In the genomic region with DNA sequence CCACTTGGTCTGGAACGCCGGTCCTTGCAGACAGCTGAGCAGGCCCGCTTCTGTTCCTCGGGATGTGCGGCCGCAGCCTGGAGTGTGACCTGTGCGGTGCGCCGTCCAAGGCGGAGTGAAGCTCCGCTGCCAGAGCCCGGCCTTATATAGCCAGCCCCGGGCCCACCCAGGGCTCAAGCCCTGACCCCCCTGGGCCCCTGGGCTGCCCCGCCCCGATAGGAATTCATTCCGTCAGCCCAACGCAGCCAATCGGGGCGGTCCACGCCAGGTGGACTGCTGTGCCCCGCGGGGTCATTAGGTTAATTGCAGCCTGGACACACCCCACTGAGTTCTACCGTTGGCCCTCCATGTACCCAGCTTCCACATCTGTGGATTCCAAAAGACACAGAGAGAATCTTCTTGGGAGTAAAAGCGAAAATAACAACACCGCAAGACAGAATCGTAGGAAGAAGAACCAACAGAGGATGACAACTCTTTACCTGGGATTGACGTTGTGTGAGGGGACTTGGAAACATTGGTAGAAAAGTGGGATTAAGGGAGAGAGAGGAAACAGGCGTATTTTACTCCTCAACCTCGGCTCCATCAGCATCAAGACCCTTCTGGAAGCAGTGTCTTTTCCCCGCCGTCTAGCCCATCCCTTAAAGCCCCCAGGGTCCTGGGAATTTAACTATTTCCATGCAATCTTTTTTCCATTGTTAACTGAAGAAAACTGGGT, we compare ENCODE assay signal across 8 cellular contexts. TPM values are rescaled to one million over a fixed set of nuclear protein-coding genes. Genes with fewer than 3 reads are reported as not detected.
DNase-seq lines count a peak whose midpoint lies in the region; ATAC-seq, FAIRE-seq and TF ChIP-seq lines count a peak whose summit lies in the region.
"Not testable (repeated sequence)": the region's sequence is repeated elsewhere in the genome, so short reads cannot be mapped to it uniquely, and the experiment has no call there.

No MANE protein-coding gene starts in this region.

- not testable (repeated sequence) for H3K27ac Mint-ChIP-seq in CD4-positive, CD25-positive, alpha-beta regulatory T cell; activated naive CD4-positive, alpha-beta T cell treated with anti-CD3 and anti-CD28 coated beads, Interleukin-2, amount 50 U/mL, for 72 hours; natural killer cell treated with Interleukin-12 subunit alpha and Interleukin-12 subunit beta and Interleukin-15 and Interleukin-18, amount 100 ng/mL, for 72 hours; stimulated activated memory B cell treated with anti-CD40 and anti-IgM and Interleukin-4, amounts not matched to agents 10 μg/mL and 1 μg/mL and 100 μg/mL, for 72 hours

- not testable (repeated sequence) for H3K9ac ChIP-seq in HepG2 (ENCODE audit: insufficient read depth, low read depth, low read length)

- H3K36me3 ChIP-seq in CD4-positive, CD25-positive, alpha-beta regulatory T cell (ENCODE audit: control insufficient read depth, insufficient read depth, low read length); RWPE2 (ENCODE audit: low read depth); HepG2 (replicated peaks in 1 of 2; ENCODE audit: control insufficient read depth in 1 of 2, insufficient read depth in 2 of 2, low read length in 2 of 2): not testable (repeated sequence)

- H3K27me3 ChIP-seq in CD4-positive, CD25-positive, alpha-beta regulatory T cell (ENCODE audit: control insufficient read depth, insufficient read depth, low read length); RWPE2 (ENCODE audit: insufficient read depth, poor library complexity, severe bottlenecking); HepG2 (ENCODE audit: control insufficient read depth in 1 of 2, insufficient read depth in 2 of 2, low read length in 2 of 2): not testable (repeated sequence)

- not testable (repeated sequence) for FAIRE-seq in HepG2 (lab: Jason Lieb, UNC)

- TF ChIP-seq POLR2A in HepG2 (IDR thresholded peaks at IDR 0.05; ENCODE audit: insufficient read depth in 1 of 2, low read depth in 2 of 2, low read length in 2 of 2), result not testable (repeated sequence)

- WGBS in HepG2 (ENCODE audit: low lambda C conversion rate), result 57% methylated on average over 8 of the region's 31 CpGs

- H3K4me1 ChIP-seq in CD4-positive, CD25-positive, alpha-beta regulatory T cell (ENCODE audit: control insufficient read depth, insufficient read depth, low read length, poor library complexity, severe bottlenecking); RWPE2 (ENCODE audit: insufficient read depth, poor library complexity, severe bottlenecking); HepG2 (ENCODE audit: insufficient read depth, low read length): not testable (repeated sequence)

- not testable (repeated sequence) for H3K9me3 Mint-ChIP-seq in CD4-positive, CD25-positive, alpha-beta regulatory T cell; stimulated activated memory B cell treated with anti-CD40 and anti-IgM and Interleukin-4, amounts not matched to agents 10 μg/mL and 1 μg/mL and 100 μg/mL, for 72 hours
- H3K9me3 Mint-ChIP-seq in activated naive CD4-positive, alpha-beta T cell treated with anti-CD3 and anti-CD28 coated beads, Interleukin-2, amount 50 U/mL, for 72 hours, result peaks cover 0 to 12% of the 10 kb centered on the region in 2 donors
- peaks cover 15% of the 10 kb centered on the region for H3K9me3 Mint-ChIP-seq in natural killer cell treated with Interleukin-12 subunit alpha and Interleukin-12 subunit beta and Interleukin-15 and Interleukin-18, amount 100 ng/mL, for 72 hours

- not testable (repeated sequence) for TF ChIP-seq EP300 in HepG2 (IDR thresholded peaks at IDR 0.05; ENCODE audit: low read depth in 2 of 2, low read length in 2 of 2); HepG2 (CRISPR knock-in tag; IDR thresholded peaks at IDR 0.05; ENCODE audit: borderline replicate concordance)

- not testable (repeated sequence) for H2AFZ ChIP-seq in HepG2 (ENCODE audit: low read length)

- not testable (repeated sequence) for H3K27me3 Mint-ChIP-seq in CD4-positive, CD25-positive, alpha-beta regulatory T cell; natural killer cell treated with Interleukin-12 subunit alpha and Interleukin-12 subunit beta and Interleukin-15 and Interleukin-18, amount 100 ng/mL, for 72 hours; stimulated activated memory B cell treated with anti-CD40 and anti-IgM and Interleukin-4, amounts not matched to agents 10 μg/mL and 1 μg/mL and 100 μg/mL, for 72 hours

- H3K79me2 ChIP-seq in HepG2 (ENCODE audit: insufficient read depth, low read length), result not testable (repeated sequence)

- not testable (repeated sequence) for H3K4me3 ChIP-seq in CD4-positive, CD25-positive, alpha-beta regulatory T cell (ENCODE audit: low read depth, low read length); RWPE2 (ENCODE audit: severe bottlenecking); HepG2 (replicated peaks in 1 of 3; ENCODE audit: insufficient read depth in 1 of 3, low read depth in 2 of 3, low read length in 3 of 3)

- POLR2A ChIA-PET in HepG2 (lab: Yijun Ruan, JAX), result not testable (repeated sequence)

- TF ChIP-seq RAD21 in HepG2 (CRISPR knock-in tag; IDR thresholded peaks at IDR 0.05), result not testable (repeated sequence)

- H3K36me3 Mint-ChIP-seq in CD4-positive, CD25-positive, alpha-beta regulatory T cell; activated naive CD4-positive, alpha-beta T cell treated with anti-CD3 and anti-CD28 coated beads, Interleukin-2, amount 50 U/mL, for 72 hours; natural killer cell treated with Interleukin-12 subunit alpha and Interleukin-12 subunit beta and Interleukin-15 and Interleukin-18, amount 100 ng/mL, for 72 hours: not testable (repeated sequence)
- peaks cover 10% of the 10 kb centered on the region for H3K36me3 Mint-ChIP-seq in stimulated activated memory B cell treated with anti-CD40 and anti-IgM and Interleukin-4, amounts not matched to agents 10 μg/mL and 1 μg/mL and 100 μg/mL, for 72 hours

- not testable (repeated sequence) for H3K4me1 Mint-ChIP-seq in CD4-positive, CD25-positive, alpha-beta regulatory T cell; natural killer cell treated with Interleukin-12 subunit alpha and Interleukin-12 subunit beta and Interleukin-15 and Interleukin-18, amount 100 ng/mL, for 72 hours (ENCODE audit: low read depth in 2 of 2); stimulated activated memory B cell treated with anti-CD40 and anti-IgM and Interleukin-4, amounts not matched to agents 10 μg/mL and 1 μg/mL and 100 μg/mL, for 72 hours

- intact Hi-C loops in left cardiac atrium (cut with DNase I); HepG2 (cut with micrococcal nuclease; ENCODE audit: unreplicated experiment): not testable (repeated sequence)

- DNase-seq in CD4-positive, CD25-positive, alpha-beta regulatory T cell; RWPE2 (ENCODE audit: low spot score); activated naive CD4-positive, alpha-beta T cell treated with anti-CD3 and anti-CD28 coated beads, Interleukin-2, amount 50 U/mL, for 72 hours (ENCODE audit: low spot score in 2 of 2); left cardiac atrium; HepG2 (ENCODE audit: low spot score); natural killer cell treated with Interleukin-12 subunit alpha and Interleukin-12 subunit beta and Interleukin-15 and Interleukin-18, amount 100 ng/mL, for 72 hours (ENCODE audit: low spot score): not testable (repeated sequence)

- in situ Hi-C loops in HepG2 (cut with HindIII; ENCODE audit: extremely low pct_ligation_motif_present, low pct_unique_long_range_greater_than_20kb), result not testable (repeated sequence)

- not testable (repeated sequence) for TF ChIP-seq CTCF in RWPE2 (IDR thresholded peaks at IDR 0.05; ENCODE audit: poor library complexity, severe bottlenecking); HepG2 (CRISPR knock-in tag; IDR thresholded peaks at IDR 0.05)

- CTCF ChIA-PET in HepG2 (lab: Yijun Ruan, JAX; ENCODE audit: low intra/inter-chr PET ratio, low total read pairs), result not testable (repeated sequence)

- ATAC-seq in CD4-positive, CD25-positive, alpha-beta regulatory T cell (ENCODE audit: low read depth in 2 of 2), result peak; percentile 5 to 25
- ATAC-seq in RWPE2 (ENCODE audit: low read depth) (peak; percentile 32; the same call in 2 of the 3 replicates), esophagus mucosa (peak; percentile 62), left cardiac atrium (peak; percentile 32 to 45), HepG2 (peak; percentile 25)
- peak; percentile 9 to 26 for ATAC-seq in activated naive CD4-positive, alpha-beta T cell treated with anti-CD3 and anti-CD28 coated beads, Interleukin-2, amount 50 U/mL, for 72 hours
- peak; percentile 52 to 66 for ATAC-seq in natural killer cell treated with Interleukin-12 subunit alpha and Interleukin-12 subunit beta and Interleukin-15 and Interleukin-18, amount 100 ng/mL, for 72 hours
- peak; percentile 68 for ATAC-seq in stimulated activated memory B cell treated with anti-CD40 and anti-IgM and Interleukin-4, amounts not matched to agents 10 μg/mL and 1 μg/mL and 100 μg/mL, for 72 hours

- H3K9me3 ChIP-seq in CD4-positive, CD25-positive, alpha-beta regulatory T cell (ENCODE audit: control insufficient read depth in 2 of 2, low read length in 2 of 2); RWPE2 (ENCODE audit: severe bottlenecking); HepG2 (ENCODE audit: low read length): not testable (repeated sequence)

- H3K4me2 ChIP-seq in HepG2 (ENCODE audit: low read depth, low read length), result not testable (repeated sequence)

- H3K27ac ChIP-seq in CD4-positive, CD25-positive, alpha-beta regulatory T cell (ENCODE audit: insufficient read depth, low read length, poor library complexity, severe bottlenecking); RWPE2 (ENCODE audit: poor library complexity, severe bottlenecking); HepG2 (ENCODE audit: extremely low read length, insufficient read depth, low read length): not testable (repeated sequence)

- not testable (repeated sequence) for BruUV-seq in HepG2 (replicated peaks; lab: Mats Ljungman, UMichigan)

- H3K4me3 Mint-ChIP-seq in CD4-positive, CD25-positive, alpha-beta regulatory T cell; natural killer cell treated with Interleukin-12 subunit alpha and Interleukin-12 subunit beta and Interleukin-15 and Interleukin-18, amount 100 ng/mL, for 72 hours; stimulated activated memory B cell treated with anti-CD40 and anti-IgM and Interleukin-4, amounts not matched to agents 10 μg/mL and 1 μg/mL and 100 μg/mL, for 72 hours: not testable (repeated sequence)

- not testable (repeated sequence) for H4K20me1 ChIP-seq in HepG2 (ENCODE audit: insufficient read depth, low read length)

RNA-seq across cellular contexts. Expression of a gene that starts 47.3 kb away (rescaled TPM):
- total RNA-seq in CD4-positive, CD25-positive, alpha-beta regulatory T cell, result not detected
- polyA plus RNA-seq in CD4-positive, CD25-positive, alpha-beta regulatory T cell, result under 1 TPM in 1 of 4 donors, not detected in 3; 0.51 TPM
- 1 to 10 TPM in 1 of 2 donors, under 1 TPM in 1; 0.88 to 2.0 TPM for total RNA-seq in activated naive CD4-positive, alpha-beta T cell treated with anti-CD3 and anti-CD28 coated beads, Interleukin-2, amount 50 U/mL, for 72 hours
- total RNA-seq in esophagus mucosa (1.1 TPM), left cardiac atrium (1 to 10 TPM; 3.4 to 4.1 TPM), HepG2 (2016; rRNA removed; fragmentation: Illumina TruSeq; extraction: Trizol) (not detected in 2 replicates)
- total RNA-seq in HepG2 (2016; cell fraction: cytosol; rRNA removed; fragmentation: Illumina TruSeq; extraction: Trizol; ENCODE audit: low read depth), result not detected in 2 replicates
- not detected in 2 replicates for total RNA-seq in HepG2 (2016; cell fraction: insoluble cytoplasmic fraction; rRNA removed; fragmentation: Illumina TruSeq; extraction: Trizol)
- 0.17 TPM in 1 of 2 replicates, not detected in the other for total RNA-seq in HepG2 (2016; cell fraction: membrane; rRNA removed; fragmentation: Illumina TruSeq; extraction: Trizol)
- total RNA-seq in HepG2 (2016; cell fraction: nucleus; rRNA removed; fragmentation: Illumina TruSeq; extraction: Trizol), result not detected in 2 replicates
- polyA plus RNA-seq in HepG2 (2011; rRNA removed), result not detected in 2 replicates
- not detected in 2 replicates for polyA plus RNA-seq in HepG2 (2011; cell fraction: cytosol; rRNA removed)
- not detected in 2 replicates for polyA plus RNA-seq in HepG2 (2011; cell fraction: nucleus; rRNA removed)
- polyA plus RNA-seq in HepG2 (2012), result 0.53 and 0.59 TPM in 2 replicates
- polyA plus RNA-seq in HepG2 (2016; cell fraction: cytosol; fragmentation: Illumina TruSeq; extraction: Trizol; ENCODE audit: low read depth), result not detected in 2 replicates
- not detected in 2 replicates for polyA plus RNA-seq in HepG2 (2016; cell fraction: insoluble cytoplasmic fraction; fragmentation: Illumina TruSeq; extraction: Trizol; ENCODE audit: low read depth)
- polyA plus RNA-seq in HepG2 (2016; cell fraction: membrane; fragmentation: Illumina TruSeq; extraction: Trizol; ENCODE audit: low read depth), result 0.11 TPM in 1 of 2 replicates, not detected in the other
- not detected in 2 replicates for polyA plus RNA-seq in HepG2 (2016; cell fraction: nucleus; fragmentation: Illumina TruSeq; extraction: Trizol; ENCODE audit: insufficient read depth, low read depth)
- 2.1 TPM in 1 of 2 replicates, not detected in the other for polyA minus RNA-seq in HepG2 (2011; rRNA and poly(A)+ RNA removed; ENCODE audit: low replicate concordance)
- polyA minus RNA-seq in HepG2 (2011; cell fraction: cytosol; rRNA and poly(A)+ RNA removed), result not detected in 2 replicates
- not detected in 2 replicates for polyA minus RNA-seq in HepG2 (2011; cell fraction: nucleus; rRNA and poly(A)+ RNA removed)
- under 1 TPM; 0.31 to 0.95 TPM for total RNA-seq in natural killer cell treated with Interleukin-12 subunit alpha and Interleukin-12 subunit beta and Interleukin-15 and Interleukin-18, amount 100 ng/mL, for 72 hours

RNA-seq across cellular contexts. Expression of a gene that starts 47.4 kb away (rescaled TPM):
- total RNA-seq in CD4-positive, CD25-positive, alpha-beta regulatory T cell, result 33.6 TPM
- 10 to 100 TPM; 13.2 to 21.3 (median 18.3) TPM for polyA plus RNA-seq in CD4-positive, CD25-positive, alpha-beta regulatory T cell
- 10 to 100 TPM; 29.7 to 47.6 TPM for total RNA-seq in activated naive CD4-positive, alpha-beta T cell treated with anti-CD3 and anti-CD28 coated beads, Interleukin-2, amount 50 U/mL, for 72 hours
- total RNA-seq in esophagus mucosa (17.8 TPM), left cardiac atrium (10 to 100 TPM; 28.5 to 36.6 TPM), HepG2 (2016; rRNA removed; fragmentation: Illumina TruSeq; extraction: Trizol) (12.1 and 12.2 TPM in 2 replicates)
- 21.1 and 21.8 TPM in 2 replicates for total RNA-seq in HepG2 (2016; cell fraction: cytosol; rRNA removed; fragmentation: Illumina TruSeq; extraction: Trizol; ENCODE audit: low read depth)
- total RNA-seq in HepG2 (2016; cell fraction: insoluble cytoplasmic fraction; rRNA removed; fragmentation: Illumina TruSeq; extraction: Trizol), result 10.0 and 12.5 TPM in 2 replicates
- 15.9 and 20.3 TPM in 2 replicates for total RNA-seq in HepG2 (2016; cell fraction: membrane; rRNA removed; fragmentation: Illumina TruSeq; extraction: Trizol)
- total RNA-seq in HepG2 (2016; cell fraction: nucleus; rRNA removed; fragmentation: Illumina TruSeq; extraction: Trizol), result 23.1 and 23.2 TPM in 2 replicates
- polyA plus RNA-seq in HepG2 (2011; rRNA removed), result 9.7 and 12.7 TPM in 2 replicates
- polyA plus RNA-seq in HepG2 (2011; cell fraction: cytosol; rRNA removed), result 6.0 and 6.5 TPM in 2 replicates
- 19.3 and 20.3 TPM in 2 replicates for polyA plus RNA-seq in HepG2 (2011; cell fraction: nucleus; rRNA removed)
- polyA plus RNA-seq in HepG2 (2012), result 6.3 and 11.8 TPM in 2 replicates
- polyA plus RNA-seq in HepG2 (2016; cell fraction: cytosol; fragmentation: Illumina TruSeq; extraction: Trizol; ENCODE audit: low read depth), result 4.7 and 5.8 TPM in 2 replicates
- 9.0 and 11.6 TPM in 2 replicates for polyA plus RNA-seq in HepG2 (2016; cell fraction: insoluble cytoplasmic fraction; fragmentation: Illumina TruSeq; extraction: Trizol; ENCODE audit: low read depth)
- 9.3 and 11.1 TPM in 2 replicates for polyA plus RNA-seq in HepG2 (2016; cell fraction: membrane; fragmentation: Illumina TruSeq; extraction: Trizol; ENCODE audit: low read depth)
- polyA plus RNA-seq in HepG2 (2016; cell fraction: nucleus; fragmentation: Illumina TruSeq; extraction: Trizol; ENCODE audit: insufficient read depth, low read depth), result 10.0 and 12.3 TPM in 2 replicates
- polyA minus RNA-seq in HepG2 (2011; rRNA and poly(A)+ RNA removed; ENCODE audit: low replicate concordance), result 19.2 and 24.1 TPM in 2 replicates
- polyA minus RNA-seq in HepG2 (2011; cell fraction: cytosol; rRNA and poly(A)+ RNA removed), result 6.9 and 7.9 TPM in 2 replicates
- polyA minus RNA-seq in HepG2 (2011; cell fraction: nucleus; rRNA and poly(A)+ RNA removed), result 106 and 144 TPM in 2 replicates
- total RNA-seq in natural killer cell treated with Interleukin-12 subunit alpha and Interleukin-12 subunit beta and Interleukin-15 and Interleukin-18, amount 100 ng/mL, for 72 hours, result 10 to 100 TPM; 19.2 to 36.5 TPM

Comparison
In these comparisons a context has a peak if more than half of its experiments do, and no peak if none do; other contexts are left out.
1. ATAC-seq: peak in every context shown above with its lines; median percentile 68 in stimulated activated memory B cell treated with anti-CD40 and anti-IgM and Interleukin-4, amounts not matched to agents 10 μg/mL and 1 μg/mL and 100 μg/mL, for 72 hours; 62 in esophagus mucosa; 59 in natural killer cell treated with Interleukin-12 subunit alpha and Interleukin-12 subunit beta and Interleukin-15 and Interleukin-18, amount 100 ng/mL, for 72 hours; 38 in left cardiac atrium; 32 in RWPE2; 25 in HepG2; 18 in activated naive CD4-positive, alpha-beta T cell treated with anti-CD3 and anti-CD28 coated beads, Interleukin-2, amount 50 U/mL, for 72 hours; 15 in CD4-positive, CD25-positive, alpha-beta regulatory T cell.